In genomic region chr1:6037338-6037762, GRCh38 we compare ENCODE assay signal across 8 cellular contexts. TPM values are rescaled to one million over a fixed set of nuclear protein-coding genes. Genes with fewer than 3 reads are reported as not detected.
DNase-seq lines count a peak whose midpoint lies in the region; ATAC-seq and TF ChIP-seq lines count a peak whose summit lies in the region.

No MANE protein-coding gene starts in this region.

- peaks cover 11 to 55% of the 10 kb centered on the region in 2 donors for H3K36me3 Mint-ChIP-seq in CD4-positive, alpha-beta memory T cell

- peaks cover 46% of the 10 kb centered on the region for H3K4me1 ChIP-seq in CD4-positive, alpha-beta memory T cell (ENCODE audit: insufficient read depth, low read length)

- H3K27me3 ChIP-seq in CD4-positive, alpha-beta memory T cell (ENCODE audit: insufficient read depth, low read length): no peaks in the 10 kb centered on the region

- intact Hi-C loops in CD4-positive, alpha-beta memory T cell (cut with micrococcal nuclease): no loop called here

- no peaks in the 10 kb centered on the region for H3K27me3 Mint-ChIP-seq in CD4-positive, alpha-beta memory T cell

- no peaks in the 10 kb centered on the region for H3K9me3 ChIP-seq in CD4-positive, alpha-beta memory T cell (ENCODE audit: control insufficient read depth in 1 of 2, low read length in 2 of 2)

- POLR2A ChIA-PET in CD4-positive, alpha-beta memory T cell (lab: Charles Lee; ENCODE audit: partially characterized antibody): interaction anchor here (0.8 to 4.1 kb wide), 3 partner anchors 9 to 44 kb away, joined by 4 to 15 read pairs (median 10); partner anchors contain the start of gene NPHP4

- ATAC-seq in GM19438 (IDR thresholded peaks at IDR 0.05; ENCODE audit: low read depth, unreplicated experiment) (peak; percentile 84), GM18505 (IDR thresholded peaks at IDR 0.05; ENCODE audit: unreplicated experiment) (no peak)

- H3K4me3 Mint-ChIP-seq in CD4-positive, alpha-beta memory T cell: no peak overlapping the region

- no peak overlapping the region for H3K4me3 ChIP-seq in CD4-positive, alpha-beta memory T cell (ENCODE audit: low read length in 2 of 2)
- H3K4me3 ChIP-seq in NB4 (ENCODE audit: low read depth, low read length): no peak overlapping the region

- CTCF ChIA-PET in CD4-positive, alpha-beta memory T cell (lab: Charles Lee; ENCODE audit: partially characterized antibody): interaction anchor here (0.8 kb wide), 1 partner anchor 14 kb away, joined by 3 read pairs; no protein-coding TSS in a partner anchor

- TF ChIP-seq POLR2A in NB4 (IDR thresholded peaks at IDR 0.05; ENCODE audit: extremely low read depth, insufficient read length): no peak
- TF ChIP-seq POLR2A in GM18505 (IDR thresholded peaks at IDR 0.05; ENCODE audit: borderline replicate concordance, extremely low read depth, insufficient read depth, insufficient read length): no peak

- no peaks in the 10 kb centered on the region for H3K9me3 Mint-ChIP-seq in CD4-positive, alpha-beta memory T cell

- peak overlapping the region in 6 of 7 donors; percentile 13 to 78 (median 39) for H3K27ac Mint-ChIP-seq in CD4-positive, alpha-beta memory T cell

- peaks cover 30% of the 10 kb centered on the region for H3K36me3 ChIP-seq in CD4-positive, alpha-beta memory T cell (ENCODE audit: insufficient read depth, low read length)

- no peak for DNase-seq in CD4-positive, alpha-beta memory T cell
- DNase-seq in NB4 (ENCODE audit: low read depth) (peak; percentile 99), fibroblast of gingiva (ENCODE audit: low read depth) (peak; percentile 37), iPS-NIHi11 (ENCODE audit: low spot score) (no peak), NCI-H526 treated with DMSO at 0.1 percent for 48 hours (lab: John Stamatoyannopoulos, UW) (no peak), activated gamma-delta T cell treated with Interleukin-2 at 50 U/mL for 16 hours (no peak)

- H3K4me1 Mint-ChIP-seq in CD4-positive, alpha-beta memory T cell: peaks cover 28 to 77% (median 39%) of the 10 kb centered on the region in 4 donors

- no peak for TF ChIP-seq CTCF in NB4 (IDR thresholded peaks at IDR 0.05; ENCODE audit: low read depth, low read length)

- H3K27ac ChIP-seq in CD4-positive, alpha-beta memory T cell (ENCODE audit: low read depth, low read length): no peak overlapping the region

RNA-seq across cellular contexts. Expression of gene KCNAB2, which starts 8.3 kb away (rescaled TPM):
- 100 to 1,000 TPM; 188 to 197 TPM for total RNA-seq in CD4-positive, alpha-beta memory T cell
- 10 to 100 TPM; 20.9 to 53.6 TPM for polyA plus RNA-seq in CD4-positive, alpha-beta memory T cell

RNA-seq across cellular contexts. Expression of gene NPHP4, which starts 45.1 kb away (rescaled TPM):
- 1 to 10 TPM; 7.6 to 9.6 TPM for total RNA-seq in CD4-positive, alpha-beta memory T cell
- 1 to 10 TPM; 1.0 to 1.1 TPM for polyA plus RNA-seq in CD4-positive, alpha-beta memory T cell

Comparison
In these comparisons a context has a peak if more than half of its experiments do, and no peak if none do; other contexts are left out.
1. DNase-seq: peak in NB4 (single experiment) and fibroblast of gingiva (single experiment); none in CD4-positive, alpha-beta memory T cell (0 of 5), iPS-NIHi11 (single experiment), NCI-H526 treated with DMSO at 0.1 percent for 48 hours (single experiment) and activated gamma-delta T cell treated with Interleukin-2 at 50 U/mL for 16 hours (single experiment).